14 cellular contexts compared by ENCODE assay signal in the genomic region with DNA sequence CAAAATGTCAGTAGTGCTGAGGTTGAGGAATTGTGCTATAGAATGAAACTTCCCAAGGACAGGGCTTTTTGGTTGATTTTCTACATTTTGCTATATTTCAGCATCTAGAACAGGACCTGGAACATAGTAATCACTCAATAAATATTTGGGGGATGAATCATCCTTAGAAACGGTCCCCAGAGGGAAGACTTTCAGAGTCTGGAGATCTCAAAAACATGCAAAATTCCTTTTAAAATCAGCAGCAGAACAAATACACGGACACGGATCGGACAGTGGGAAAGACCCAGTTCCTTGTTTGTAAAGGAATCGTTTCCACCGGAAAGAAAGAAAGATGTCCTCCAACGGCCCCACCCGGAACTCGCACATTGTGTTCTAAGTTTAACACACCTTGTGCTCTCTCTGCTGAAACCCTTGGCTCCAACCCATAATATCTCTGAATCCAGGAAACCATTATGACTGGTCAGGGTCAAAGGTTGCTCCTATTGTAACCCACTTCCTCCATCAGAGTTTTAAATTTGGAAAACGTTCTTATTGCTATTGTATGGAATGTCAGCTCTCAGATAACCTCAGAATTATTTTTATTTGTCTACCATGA.
DNase-seq lines count a peak whose midpoint lies in the region; ATAC-seq and TF ChIP-seq lines count a peak whose summit lies in the region.
"Had no signal": no experiment of that assay in that cellular context is flagged by ENCODE, and none has a peak within 500 bp of the region (broad histone marks: within the 10 kb centered on the region; RNA-seq: fewer than 3 reads in every experiment).

No MANE protein-coding gene starts in this region.

- H3K4me3 Mint-ChIP-seq in HFFc6, result peak overlapping the region; percentile 4; the same call in 1 of the 2 replicates
- H3K4me3 Mint-ChIP-seq: activated CD8-positive, alpha-beta T cell treated with anti-CD3 and anti-CD28 coated beads, Interleukin-2, amount 10 ng/mL, durations not matched to agents 7 days and 5 days; activated naive CD4-positive, alpha-beta T cell treated with anti-CD3 and anti-CD28 coated beads for 36 hours; natural killer cell treated with Interleukin-12 subunit alpha and Interleukin-12 subunit beta and Interleukin-15 and Interleukin-18, amount 100 ng/mL, for 72 hours had no signal

- H3K36me3 ChIP-seq in tibial artery, result no peaks in the 10 kb centered on the region

- intact Hi-C loops in tibial artery (cut with DNase I; ENCODE audit: low total_unique reads), result no loop called here

- H3K9me3 Mint-ChIP-seq in HFFc6, result no peaks in the 10 kb centered on the region
- H3K9me3 Mint-ChIP-seq: activated naive CD4-positive, alpha-beta T cell treated with anti-CD3 and anti-CD28 coated beads for 36 hours had no signal

- peaks cover 30% of the 10 kb centered on the region for H3K4me1 Mint-ChIP-seq in HFFc6 (ENCODE audit: low read depth)

- H3K4me3 ChIP-seq in cardiac fibroblast (replicated peaks in 1 of 2; ENCODE audit: low read depth in 2 of 2, low read length in 2 of 2) (no peak overlapping the region), tibial artery (no peak overlapping the region)

- peak; percentile 63 for DNase-seq in HFFc6
- DNase-seq in cardiac fibroblast (ENCODE audit: low read depth in 2 of 2), result peak; percentile 49 to 88
- DNase-seq in hepatic stellate cell (ENCODE audit: low spot score), result peak; percentile 7
- no peak for DNase-seq in tibial artery
- no peak for DNase-seq in activated gamma-delta T cell (lab: John Stamatoyannopoulos, UW)
- DNase-seq in cerebellar cortex (ENCODE audit: low spot score), result no peak
- no peak for DNase-seq in GM10248 (ENCODE audit: extremely low spot score)
- DNase-seq: activated CD8-positive, alpha-beta T cell treated with anti-CD3 and anti-CD28 coated beads, Interleukin-2, amount 10 ng/mL, durations not matched to agents 7 days and 5 days; activated naive CD4-positive, alpha-beta T cell treated with anti-CD3 and anti-CD28 coated beads for 36 hours; effector CD4-positive, alpha-beta T cell; HCEC 1CT; KG1 had no signal

- no peaks in the 10 kb centered on the region for H3K36me3 Mint-ChIP-seq in HFFc6 (ENCODE audit: low read depth)
- H3K36me3 Mint-ChIP-seq: natural killer cell treated with Interleukin-12 subunit alpha and Interleukin-12 subunit beta and Interleukin-15 and Interleukin-18, amount 100 ng/mL, for 72 hours had no signal

- ATAC-seq in GM18858 (IDR thresholded peaks at IDR 0.05; ENCODE audit: unreplicated experiment), result no peak
- ATAC-seq: activated CD8-positive, alpha-beta T cell treated with anti-CD3 and anti-CD28 coated beads, Interleukin-2, amount 10 ng/mL, durations not matched to agents 7 days and 5 days; natural killer cell treated with Interleukin-12 subunit alpha and Interleukin-12 subunit beta and Interleukin-15 and Interleukin-18, amount 100 ng/mL, for 72 hours had no signal

- H3K27ac ChIP-seq in tibial artery, result peak overlapping the region; percentile 36 to 80

- peak overlapping the region; percentile 66 for H3K27ac Mint-ChIP-seq in HFFc6
- H3K27ac Mint-ChIP-seq: activated CD8-positive, alpha-beta T cell treated with anti-CD3 and anti-CD28 coated beads, Interleukin-2, amount 10 ng/mL, durations not matched to agents 7 days and 5 days; activated naive CD4-positive, alpha-beta T cell treated with anti-CD3 and anti-CD28 coated beads for 36 hours; natural killer cell treated with Interleukin-12 subunit alpha and Interleukin-12 subunit beta and Interleukin-15 and Interleukin-18, amount 100 ng/mL, for 72 hours had no signal

- H3K4me1 ChIP-seq in tibial artery, result peaks cover 0 to 23% (median 19%) of the 10 kb centered on the region in 4 donors

- CTCF ChIA-PET in GM10248 (lab: Yijun Ruan, JAX), result no interaction called here

- no peak for TF ChIP-seq CTCF in HFFc6 (IDR thresholded peaks at IDR 0.05)
- TF ChIP-seq CTCF in cardiac fibroblast (IDR thresholded peaks at IDR 0.05; ENCODE audit: low read depth, low read length), result no peak
- no peak for TF ChIP-seq CTCF in tibial artery (IDR thresholded peaks at IDR 0.05)
- TF ChIP-seq CTCF in GM10248 (IDR thresholded peaks at IDR 0.05; ENCODE audit: control extremely low read depth, extremely low read depth, low read depth, missing control alignments), result no peak

- no peaks in the 10 kb centered on the region for H3K9me3 ChIP-seq in tibial artery

- H3K27me3 Mint-ChIP-seq in HFFc6 (ENCODE audit: insufficient read depth), result no peaks in the 10 kb centered on the region

- H3K27me3 ChIP-seq in tibial artery, result no peaks in the 10 kb centered on the region

- POLR2A ChIA-PET in GM10248 (lab: Yijun Ruan, JAX), result no interaction called here

Comparison
In these comparisons a context has a peak if more than half of its experiments do, and no peak if none do; other contexts are left out.
1. DNase-seq: peak in HFFc6 (single experiment), cardiac fibroblast (2 of 2) and hepatic stellate cell (single experiment); none in tibial artery (0 of 2), activated gamma-delta T cell (single experiment), cerebellar cortex (single experiment) and GM10248 (single experiment).